16 cellular contexts compared by ENCODE assay signal in the genomic region with DNA sequence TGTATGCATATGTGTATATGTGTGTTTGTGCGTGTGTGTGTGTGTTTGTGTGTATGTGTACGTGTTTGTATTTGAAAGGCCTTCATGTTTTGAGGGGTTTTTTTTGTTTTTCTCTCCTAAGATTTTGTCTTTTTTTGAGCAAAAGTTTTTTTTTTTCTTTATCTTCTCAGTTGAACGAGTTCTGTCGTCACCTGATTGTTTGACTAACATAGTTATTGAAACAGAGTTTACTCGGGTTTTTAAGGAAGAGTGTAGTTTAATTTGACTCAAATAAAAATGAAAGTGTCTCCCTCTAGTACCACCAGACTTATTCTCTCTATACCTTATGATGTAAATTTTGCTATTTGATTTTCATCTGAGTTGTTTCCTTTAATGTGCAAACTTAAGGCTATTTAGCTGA.
"Had no signal": no experiment of that assay in that cellular context is flagged by ENCODE, and none has a peak within 500 bp of the region (broad histone marks: within the 10 kb centered on the region; RNA-seq: fewer than 3 reads in every experiment).

No MANE protein-coding gene starts in this region.

- H3K4me1 Mint-ChIP-seq: naive thymus-derived CD4-positive, alpha-beta T cell had no signal

- H3K36me3 ChIP-seq: heart left ventricle, right atrium auricular region, sigmoid colon, stomach, thoracic aorta, transverse colon had no signal

- H3K9me3 ChIP-seq: heart left ventricle, right atrium auricular region, sigmoid colon, stomach, thoracic aorta, transverse colon had no signal

- DNase-seq: effector memory CD4-positive, alpha-beta T cell; heart left ventricle; hypothalamus; kidney glomerular epithelial cell; naive thymus-derived CD4-positive, alpha-beta T cell; sigmoid colon; stimulated activated naive CD4-positive, alpha-beta T cell; stomach; substantia nigra; transverse colon had no signal

- H3K27ac ChIP-seq: heart left ventricle, right atrium auricular region, sigmoid colon, skin epidermis, stomach, thoracic aorta, transverse colon had no signal

- ATAC-seq: esophagus mucosa; heart left ventricle; naive thymus-derived CD4-positive, alpha-beta T cell had no signal

- H3K4me3 Mint-ChIP-seq: naive thymus-derived CD4-positive, alpha-beta T cell; neural crest cell had no signal

- H3K4me3 ChIP-seq: coronary artery, heart left ventricle, right atrium auricular region, sigmoid colon, skin epidermis, stomach, thoracic aorta, transverse colon had no signal

- H3K4me1 ChIP-seq: right atrium auricular region, sigmoid colon had no signal

- H3K27me3 Mint-ChIP-seq: naive thymus-derived CD4-positive, alpha-beta T cell had no signal

- H3K27ac Mint-ChIP-seq: naive thymus-derived CD4-positive, alpha-beta T cell had no signal
